ENCODE assay signal across 8 cellular contexts in genomic region chr15:99507732-99508571, GRCh38. TPM values are rescaled to one million over a fixed set of nuclear protein-coding genes. Genes with fewer than 3 reads are reported as not detected.
A peak's percentile ranks its signal among the peaks of the same experiment; 100 is the strongest.
DNase-seq lines count a peak whose midpoint lies in the region; ATAC-seq and TF ChIP-seq lines count a peak whose summit lies in the region.

No MANE protein-coding gene starts in this region.

- no peaks in the 10 kb centered on the region for H3K9me3 ChIP-seq in right cardiac atrium (ENCODE audit: control insufficient read depth, low read length)
- H3K9me3 ChIP-seq in transverse colon = no peaks in the 10 kb centered on the region

- no peaks in the 10 kb centered on the region for H3K36me3 ChIP-seq in transverse colon

- peak overlapping the region; percentile 94 for H3K27ac ChIP-seq in right cardiac atrium (ENCODE audit: low read length)
- H3K27ac ChIP-seq in transverse colon = peak overlapping the region; percentile 54 to 64 (median 62)

- WGBS in right cardiac atrium = 23% methylated on average over 23 of the region's 23 CpGs
- whole genome bisulfite sequencing in transverse colon (ENCODE audit: low coverage in 1 of 2), 2 donors = 68 to 84% methylated on average over 3 to 23 of the region's 23 CpGs

- DNase-seq in Ammon's horn (ENCODE audit: low spot score) = peak; percentile 68
- peak; percentile 33 for DNase-seq in SK-N-DZ (ENCODE audit: low spot score)
- DNase-seq in right cardiac atrium = peak; percentile 58 to 74 (median 62)
- no peak for DNase-seq in transverse colon
- no peak for DNase-seq in GM19240 (ENCODE audit: insufficient read length, low spot score)
- no peak for DNase-seq in activated CD4-positive, alpha-beta T cell treated with anti-CD3 and anti-CD28 coated beads for 1 hour
- DNase-seq in T1000 (lab: John Stamatoyannopoulos, UW) = no peak

- intact Hi-C loops in right cardiac atrium (cut with DNase I) = no loop called here
- intact Hi-C loops in transverse colon (cut with DNase I; ENCODE audit: low total_unique reads) = no loop called here

- TF ChIP-seq EP300 in transverse colon (IDR thresholded peaks at IDR 0.05; ENCODE audit: low read depth) = no peak

- in situ Hi-C loops in transverse colon (cut with MboI; ENCODE audit: low pct_ligation_motif_present in 1 of 4, low pct_unique_long_range_greater_than_20kb in 1 of 4, low sequenced_read_pairs in 3 of 4) = no loop called here

- ATAC-seq in GM21619 (IDR thresholded peaks at IDR 0.05; ENCODE audit: unreplicated experiment) = peak; percentile 16
- ATAC-seq in right cardiac atrium = peak; percentile 50 to 74

- H3K4me1 ChIP-seq in right cardiac atrium (ENCODE audit: control insufficient read depth, insufficient read depth, low read length) = peaks cover 20% of the 10 kb centered on the region
- H3K4me1 ChIP-seq in transverse colon = peaks cover 4 to 20% (median 5%) of the 10 kb centered on the region in 4 donors

- no peak overlapping the region for H3K4me3 ChIP-seq in right cardiac atrium (ENCODE audit: low read length)
- H3K4me3 ChIP-seq in transverse colon = no peak overlapping the region

- TF ChIP-seq CTCF in transverse colon (IDR thresholded peaks at IDR 0.05) = no peak

- no peak for TF ChIP-seq POLR2A in transverse colon (IDR thresholded peaks at IDR 0.05)

- H3K27me3 ChIP-seq in right cardiac atrium (ENCODE audit: control insufficient read depth, insufficient read depth) (no peaks in the 10 kb centered on the region), transverse colon (no peaks in the 10 kb centered on the region)

RNA-seq across cellular contexts. Expression of gene MEF2A, which starts 57.8 kb away (rescaled TPM):
- polyA plus RNA-seq in SK-N-DZ (2014; cell fraction: cytosol; rRNA removed) = 15.1 and 31.0 TPM in 2 replicates
- 28.9 and 41.3 TPM in 2 replicates for polyA plus RNA-seq in SK-N-DZ (2014; cell fraction: nucleus; rRNA removed)
- total RNA-seq in right cardiac atrium = 100 to 1,000 TPM; 145 to 177 (median 174) TPM
- polyA plus RNA-seq in right cardiac atrium = 65.9 TPM
- 10 to 100 TPM; 37.4 to 62.5 (median 51.8) TPM for total RNA-seq in transverse colon

Comparison
In these comparisons a context has a peak if more than half of its experiments do, and no peak if none do; other contexts are left out.
1. DNase-seq: peak in Ammon's horn (single experiment), SK-N-DZ (single experiment) and right cardiac atrium (3 of 3); none in transverse colon (single experiment), GM19240 (single experiment), activated CD4-positive, alpha-beta T cell treated with anti-CD3 and anti-CD28 coated beads for 1 hour (single experiment) and T1000 (single experiment).